ENCODE assay signal across 25 cellular contexts in the genomic region with DNA sequence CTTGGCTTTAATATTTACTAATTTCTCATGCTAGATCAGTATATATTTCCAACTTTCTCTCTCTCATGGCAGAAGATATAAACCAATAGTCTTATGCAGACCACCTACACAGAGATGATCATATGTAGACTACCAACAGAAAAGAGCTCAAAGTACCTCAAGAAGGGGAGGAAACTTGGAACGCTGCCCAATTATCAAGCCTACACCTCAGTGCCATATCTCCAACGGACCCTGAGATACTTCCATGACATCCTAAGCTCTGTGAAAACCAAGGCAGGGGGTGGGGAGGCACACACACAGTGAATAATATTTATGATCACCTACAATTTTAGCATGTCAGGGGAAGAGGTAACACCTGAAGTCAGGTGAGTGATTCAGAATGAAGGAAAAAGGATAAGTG.
"Had no signal": no experiment of that assay in that cellular context is flagged by ENCODE, and none has a peak within 500 bp of the region (broad histone marks: within the 10 kb centered on the region; RNA-seq: fewer than 3 reads in every experiment).

No MANE protein-coding gene starts in this region.

- H3K4me3 Mint-ChIP-seq: activated naive CD4-positive, alpha-beta T cell treated with anti-CD3 and anti-CD28 coated beads for 36 hours; activated naive CD8-positive, alpha-beta T cell treated with anti-CD3 and anti-CD28 coated beads, Interleukin-2, amount 10 ng/mL, durations not matched to agents 7 days and 5 days; activated T-helper 1 cell treated with anti-CD3 and anti-CD28 coated beads, Interleukin-12 subunit alpha, Interleukin-12 subunit beta, Interleukin-2, Interleukin-4 antibody, amounts not matched to agents 30 ng/mL and 10 ng/mL and 1 ng/mL, durations not matched to agents 14 hours and 24 hours and 36 hours; brain; endodermal cell; nephron; stimulated activated naive CD8-positive, alpha-beta T cell treated with anti-CD3 and anti-CD28 coated beads, Interleukin-15, Interleukin-2, amounts not matched to agents 100 ng/mL and 50 ng/mL, for 24 hours had no signal

- H3K9me3 ChIP-seq: neutrophil had no signal

- H3K4me3 ChIP-seq: ascending aorta, cardiac muscle cell, esophagus squamous epithelium, right lobe of liver, upper lobe of left lung, vagina had no signal

- H3K4me1 Mint-ChIP-seq: endodermal cell, nephron had no signal

- DNase-seq: activated CD4-positive, alpha-beta T cell treated with anti-CD3 and anti-CD28 coated beads for 48 hours; activated CD4-positive, alpha-beta T cell treated with anti-CD3 and anti-CD28 coated beads, Interleukin-2, amount 50 U/mL, for 48 hours; activated CD8-positive, alpha-beta memory T cell treated with anti-CD3 and anti-CD28 coated beads, Interleukin-2, amount 50 U/mL, for 4 hours; activated effector memory CD4-positive, alpha-beta T cell treated with anti-CD3 and anti-CD28 coated beads, Interleukin-2, amount 50 U/mL, for 16 hours; activated naive CD4-positive, alpha-beta T cell treated with anti-CD3 and anti-CD28 coated beads for 36 hours; activated naive CD8-positive, alpha-beta T cell treated with anti-CD3 and anti-CD28 coated beads, Interleukin-2, amount 10 ng/mL, durations not matched to agents 7 days and 5 days; activated T-cell treated with anti-CD3 and anti-CD28 coated beads, Interleukin-2, amount 50 U/mL, for 1 hour; endodermal cell; esophagus squamous epithelium; islet precursor cell; left ventricle myocardium superior; right lobe of liver; stimulated activated CD4-positive, alpha-beta T cell treated with anti-CD3 and anti-CD28 coated beads, Interleukin-4, amount 100 ng/mL, for 1 hour; T-helper 2 cell; upper lobe of left lung had no signal

- H3K27me3 Mint-ChIP-seq: activated naive CD8-positive, alpha-beta T cell treated with anti-CD3 and anti-CD28 coated beads, Interleukin-2, amount 10 ng/mL, durations not matched to agents 7 days and 5 days; brain; stimulated activated naive CD8-positive, alpha-beta T cell treated with anti-CD3 and anti-CD28 coated beads, Interleukin-15, Interleukin-2, amounts not matched to agents 100 ng/mL and 50 ng/mL, for 24 hours had no signal

- ATAC-seq: activated CD4-positive, CD25-positive, alpha-beta regulatory T cell treated with anti-CD3 and anti-CD28 coated beads, Interleukin-2, amount 50 U/mL, for 24 hours; left ventricle myocardium superior; right lobe of liver had no signal

- H3K27me3 ChIP-seq: ascending aorta, cardiac muscle cell, esophagus squamous epithelium, neutrophil, right lobe of liver, upper lobe of left lung, vagina had no signal

- H3K4me1 ChIP-seq: ascending aorta, esophagus squamous epithelium, right lobe of liver, vagina had no signal

- H3K27ac Mint-ChIP-seq: activated naive CD4-positive, alpha-beta T cell treated with anti-CD3 and anti-CD28 coated beads for 36 hours; activated naive CD8-positive, alpha-beta T cell treated with anti-CD3 and anti-CD28 coated beads, Interleukin-2, amount 10 ng/mL, durations not matched to agents 7 days and 5 days; activated T-helper 1 cell treated with anti-CD3 and anti-CD28 coated beads, Interleukin-12 subunit alpha, Interleukin-12 subunit beta, Interleukin-2, Interleukin-4 antibody, amounts not matched to agents 30 ng/mL and 10 ng/mL and 1 ng/mL, durations not matched to agents 14 hours and 24 hours and 36 hours; brain; endodermal cell; stimulated activated naive CD8-positive, alpha-beta T cell treated with anti-CD3 and anti-CD28 coated beads, Interleukin-15, Interleukin-2, amounts not matched to agents 100 ng/mL and 50 ng/mL, for 24 hours had no signal

- H3K27ac ChIP-seq: ascending aorta, cardiac muscle cell, esophagus squamous epithelium, neutrophil, right lobe of liver, upper lobe of left lung, vagina, VCaP had no signal

- H3K36me3 ChIP-seq: ascending aorta, cardiac muscle cell, neutrophil, right lobe of liver, upper lobe of left lung, vagina had no signal
